ENCODE assay signal across 13 cellular contexts in genomic region chr3:42906905-42907183, GRCh38. TPM values are rescaled to one million over a fixed set of nuclear protein-coding genes. Genes with fewer than 3 reads are reported as not detected.
DNase-seq lines count a peak whose midpoint lies in the region; ATAC-seq, FAIRE-seq and TF ChIP-seq lines count a peak whose summit lies in the region.
"Had no signal": no experiment of that assay in that cellular context is flagged by ENCODE, and none has a peak within 500 bp of the region (broad histone marks: within the 10 kb centered on the region; RNA-seq: fewer than 3 reads in every experiment).

No MANE protein-coding gene starts in this region.

- no TSS peak for BruUV-seq in HepG2 (replicated peaks; lab: Mats Ljungman, UMichigan)

- H3K9me3 ChIP-seq in HepG2 (ENCODE audit: low read length), result no peaks in the 10 kb centered on the region
- no peaks in the 10 kb centered on the region for H3K9me3 ChIP-seq in right lobe of liver
- H3K9me3 ChIP-seq in esophagus muscularis mucosa, result peaks cover 0 to 19% (median 7%) of the 10 kb centered on the region in 4 donors
- H3K9me3 ChIP-seq in osteoblast (ENCODE audit: low read depth, low read length), result no peaks in the 10 kb centered on the region
- H3K9me3 ChIP-seq in vagina, result no peaks in the 10 kb centered on the region

- TF ChIP-seq CTCF in HepG2 (CRISPR knock-in tag; IDR thresholded peaks at IDR 0.05), result no peak
- no peak for TF ChIP-seq CTCF in right lobe of liver (IDR thresholded peaks at IDR 0.05)
- no peak for TF ChIP-seq CTCF in esophagus muscularis mucosa (IDR thresholded peaks at IDR 0.05)
- TF ChIP-seq CTCF in osteoblast (IDR thresholded peaks at IDR 0.05; ENCODE audit: extremely low read depth, low read depth, low read length), result no peak
- no peak for TF ChIP-seq CTCF in vagina (IDR thresholded peaks at IDR 0.05)

- peak; percentile 49 for ATAC-seq in HepG2
- no peak for ATAC-seq in right lobe of liver
- ATAC-seq in effector memory CD8-positive, alpha-beta T cell (replicated peaks), result no peak
- ATAC-seq in HG03442 (IDR thresholded peaks at IDR 0.05; ENCODE audit: unreplicated experiment), result no peak

- intact Hi-C loops in HepG2 (cut with micrococcal nuclease; ENCODE audit: unreplicated experiment), result no loop called here
- intact Hi-C loops in right lobe of liver (cut with DNase I), result no loop called here
- intact Hi-C loops in esophagus muscularis mucosa (cut with DNase I), result no loop called here
- intact Hi-C loops in vagina (cut with DNase I), result no loop called here

- H3K36me3 Mint-ChIP-seq in effector memory CD8-positive, alpha-beta T cell (ENCODE audit: insufficient read depth), result no peaks in the 10 kb centered on the region

- H3K27me3 ChIP-seq in HepG2 (ENCODE audit: control insufficient read depth in 1 of 2, insufficient read depth in 2 of 2, low read length in 2 of 2) (peaks cover 2 to 25% of the 10 kb centered on the region in 2 experiments; a peak in 3 of 5 replicates), right lobe of liver (no peaks in the 10 kb centered on the region), esophagus muscularis mucosa (no peaks in the 10 kb centered on the region), osteoblast (ENCODE audit: insufficient read depth, low read length) (peaks cover 9% of the 10 kb centered on the region), vagina (no peaks in the 10 kb centered on the region)

- TF ChIP-seq EP300 in HepG2 (IDR thresholded peaks at IDR 0.05; ENCODE audit: low read depth in 2 of 2, low read length in 2 of 2) (no peak), HepG2 (CRISPR knock-in tag; IDR thresholded peaks at IDR 0.05; ENCODE audit: borderline replicate concordance) (no peak), esophagus muscularis mucosa (IDR thresholded peaks at IDR 0.05) (no peak)

- H3K4me1 ChIP-seq in HepG2 (ENCODE audit: insufficient read depth, low read length), result peaks cover 6% of the 10 kb centered on the region; the same call in 1 of the 2 replicates
- H3K4me1 ChIP-seq in right lobe of liver, result peaks cover 0 to 4% (median 0%) of the 10 kb centered on the region in 4 donors
- peaks cover 5 to 28% (median 21%) of the 10 kb centered on the region in 4 donors for H3K4me1 ChIP-seq in esophagus muscularis mucosa
- H3K4me1 ChIP-seq in osteoblast (ENCODE audit: insufficient read depth, low read length), result no peaks in the 10 kb centered on the region
- H3K4me1 ChIP-seq in vagina, result peaks cover 25% of the 10 kb centered on the region

- H3K36me3 ChIP-seq in HepG2 (replicated peaks in 1 of 2; ENCODE audit: control insufficient read depth in 1 of 2, insufficient read depth in 2 of 2, low read length in 2 of 2), result no peaks in the 10 kb centered on the region
- no peaks in the 10 kb centered on the region for H3K36me3 ChIP-seq in right lobe of liver
- peaks cover 9 to 42% (median 29%) of the 10 kb centered on the region in 4 donors for H3K36me3 ChIP-seq in esophagus muscularis mucosa
- peaks cover 5% of the 10 kb centered on the region for H3K36me3 ChIP-seq in osteoblast (ENCODE audit: insufficient read depth, low read length)
- peaks cover 5 to 38% of the 10 kb centered on the region in 2 donors for H3K36me3 ChIP-seq in vagina

- CTCF ChIA-PET in HepG2 (lab: Yijun Ruan, JAX; ENCODE audit: low intra/inter-chr PET ratio, low total read pairs), result no interaction called here

- H3K27me3 Mint-ChIP-seq in effector memory CD8-positive, alpha-beta T cell, result peaks cover 42 to 58% of the 10 kb centered on the region in 2 donors

- peaks cover 0 to 11% of the 10 kb centered on the region in 2 donors for H3K9me3 Mint-ChIP-seq in effector memory CD8-positive, alpha-beta T cell

- WGBS in HepG2 (ENCODE audit: low lambda C conversion rate), result 52% methylated on average over 3 of the region's 3 CpGs
- WGBS in right lobe of liver (ENCODE audit: insufficient coverage, low coverage, low lambda C conversion rate, missing lambda C conversion rate), result 72% methylated on average over 3 of the region's 3 CpGs
- WGBS in esophagus muscularis mucosa, result 69% methylated on average over 3 of the region's 3 CpGs

- no peak overlapping the region for H3K9ac ChIP-seq in HepG2 (ENCODE audit: insufficient read depth, low read depth, low read length)

- in situ Hi-C loops in HepG2 (cut with HindIII; ENCODE audit: extremely low pct_ligation_motif_present, low pct_unique_long_range_greater_than_20kb), result no loop called here

- TF ChIP-seq POLR2A in HepG2 (IDR thresholded peaks at IDR 0.05; ENCODE audit: insufficient read depth in 1 of 2, low read depth in 2 of 2, low read length in 2 of 2) (no peak), right lobe of liver (IDR thresholded peaks at IDR 0.05) (no peak), esophagus muscularis mucosa (IDR thresholded peaks at IDR 0.05; ENCODE audit: low read depth) (no peak), vagina (IDR thresholded peaks at IDR 0.05) (no peak)

- no peak overlapping the region for H3K4me3 Mint-ChIP-seq in effector memory CD8-positive, alpha-beta T cell

- DNase-seq in HepG2 (ENCODE audit: low spot score) (no peak), right lobe of liver (no peak), esophagus muscularis mucosa (ENCODE audit: extremely low spot score) (no peak), osteoblast (ENCODE audit: insufficient read length, low spot score, missing footprints) (peak; percentile 82), vagina (ENCODE audit: extremely low spot score in 2 of 2) (no peak), NCI-H446 (lab: John Stamatoyannopoulos, UW) (no peak)
- DNase-seq in effector memory CD8-positive, alpha-beta T cell, result no peak
- DNase-seq: NCI-H526 treated with DMSO at 0.1 percent for 48 hours; stimulated activated CD8-positive, alpha-beta memory T cell treated with anti-CD3 and anti-CD28 coated beads, Interleukin-4, amount 100 ng/mL, for 48 hours had no signal

- H3K27ac ChIP-seq in HepG2 (ENCODE audit: extremely low read length, insufficient read depth, low read length), result no peak overlapping the region
- H3K27ac ChIP-seq in right lobe of liver, result no peak overlapping the region
- peak overlapping the region in 2 of 4 donors; percentile 76 to 81 for H3K27ac ChIP-seq in esophagus muscularis mucosa (replicated peaks in 1 of 4)
- H3K27ac ChIP-seq in osteoblast (ENCODE audit: low read depth, low read length), result no peak overlapping the region
- H3K27ac ChIP-seq in vagina, result peak overlapping the region; percentile 77
- H3K27ac ChIP-seq: C4-2B had no signal

- H2AFZ ChIP-seq in HepG2 (ENCODE audit: low read length) (no peak overlapping the region), osteoblast (ENCODE audit: low read length) (peak overlapping the region; percentile 89)

- H4K20me1 ChIP-seq in HepG2 (ENCODE audit: insufficient read depth, low read length), result no peaks in the 10 kb centered on the region
- no peaks in the 10 kb centered on the region for H4K20me1 ChIP-seq in osteoblast (ENCODE audit: insufficient read depth, low read length)

- no peak for TF ChIP-seq RAD21 in HepG2 (CRISPR knock-in tag; IDR thresholded peaks at IDR 0.05)

- POLR2A ChIA-PET in HepG2 (lab: Yijun Ruan, JAX), result no interaction called here

- H3K4me2 ChIP-seq in HepG2 (ENCODE audit: low read depth, low read length) (no peak overlapping the region), osteoblast (ENCODE audit: insufficient read depth, low read length) (peak overlapping the region; percentile 80)

- H3K79me2 ChIP-seq in HepG2 (ENCODE audit: insufficient read depth, low read length) (no peaks in the 10 kb centered on the region), osteoblast (ENCODE audit: insufficient read depth, low read length) (no peaks in the 10 kb centered on the region)

- no peak overlapping the region for H3K27ac Mint-ChIP-seq in effector memory CD8-positive, alpha-beta T cell

- H3K4me1 Mint-ChIP-seq in effector memory CD8-positive, alpha-beta T cell (ENCODE audit: low read depth in 2 of 2), result peaks cover 0 to 6% of the 10 kb centered on the region in 2 donors

- no peak for FAIRE-seq in HepG2 (lab: Jason Lieb, UNC)
- FAIRE-seq: GM12891 had no signal

- H3K4me3 ChIP-seq in HepG2 (replicated peaks in 1 of 3; ENCODE audit: insufficient read depth in 1 of 3, low read depth in 2 of 3, low read length in 3 of 3), result no peak overlapping the region
- peak overlapping the region in 1 of 3 donors; percentile 64 for H3K4me3 ChIP-seq in right lobe of liver
- H3K4me3 ChIP-seq in esophagus muscularis mucosa, result peak overlapping the region; percentile 60 to 82 (median 64)
- H3K4me3 ChIP-seq in osteoblast (ENCODE audit: insufficient read depth, low read length), result peak overlapping the region; percentile 74
- H3K4me3 ChIP-seq in vagina, result peak overlapping the region; percentile 60 to 91

RNA-seq across cellular contexts. Expression of gene ZNF662, which starts 0.9 kb away (rescaled TPM):
- total RNA-seq in HepG2 (2016; rRNA removed; fragmentation: Illumina TruSeq; extraction: Trizol), result not detected in 2 replicates
- not detected in 2 replicates for total RNA-seq in HepG2 (2016; cell fraction: cytosol; rRNA removed; fragmentation: Illumina TruSeq; extraction: Trizol; ENCODE audit: low read depth)
- 0.02 TPM in 1 of 2 replicates, not detected in the other for total RNA-seq in HepG2 (2016; cell fraction: insoluble cytoplasmic fraction; rRNA removed; fragmentation: Illumina TruSeq; extraction: Trizol)
- total RNA-seq in HepG2 (2016; cell fraction: membrane; rRNA removed; fragmentation: Illumina TruSeq; extraction: Trizol), result not detected in 2 replicates
- total RNA-seq in HepG2 (2016; cell fraction: nucleus; rRNA removed; fragmentation: Illumina TruSeq; extraction: Trizol), result not detected in 2 replicates
- polyA plus RNA-seq in HepG2 (2011; rRNA removed), result 0.05 TPM in 1 of 2 replicates, not detected in the other
- not detected in 2 replicates for polyA plus RNA-seq in HepG2 (2011; cell fraction: cytosol; rRNA removed)
- polyA plus RNA-seq in HepG2 (2011; cell fraction: nucleus; rRNA removed), result not detected in 2 replicates
- not detected in 2 replicates for polyA plus RNA-seq in HepG2 (2012)
- polyA plus RNA-seq in HepG2 (2016; cell fraction: cytosol; fragmentation: Illumina TruSeq; extraction: Trizol; ENCODE audit: low read depth), result not detected in 2 replicates
- polyA plus RNA-seq in HepG2 (2016; cell fraction: insoluble cytoplasmic fraction; fragmentation: Illumina TruSeq; extraction: Trizol; ENCODE audit: low read depth), result not detected in 2 replicates
- polyA plus RNA-seq in HepG2 (2016; cell fraction: membrane; fragmentation: Illumina TruSeq; extraction: Trizol; ENCODE audit: low read depth), result not detected in 2 replicates
- not detected in 2 replicates for polyA plus RNA-seq in HepG2 (2016; cell fraction: nucleus; fragmentation: Illumina TruSeq; extraction: Trizol; ENCODE audit: insufficient read depth, low read depth)
- polyA minus RNA-seq in HepG2 (2011; rRNA and poly(A)+ RNA removed; ENCODE audit: low replicate concordance), result not detected in 2 replicates
- not detected in 2 replicates for polyA minus RNA-seq in HepG2 (2011; cell fraction: cytosol; rRNA and poly(A)+ RNA removed)
- 0.26 and 0.50 TPM in 2 replicates for polyA minus RNA-seq in HepG2 (2011; cell fraction: nucleus; rRNA and poly(A)+ RNA removed)
- total RNA-seq in right lobe of liver, result 10 to 100 TPM in 1 of 6 experiments, 1 to 10 TPM in 5; 1.4 to 10.9 (median 3.3) TPM
- 10 to 100 TPM in 1 of 4 donors, 1 to 10 TPM in 3; 4.0 to 11.6 (median 5.3) TPM for total RNA-seq in esophagus muscularis mucosa
- 4.0 and 4.1 TPM in 2 replicates for total RNA-seq in osteoblast
- 6.6 TPM for total RNA-seq in vagina

RNA-seq across cellular contexts. Expression of gene CYP8B1, which starts 31.2 kb away (rescaled TPM):
- total RNA-seq in HepG2 (2016; rRNA removed; fragmentation: Illumina TruSeq; extraction: Trizol) (0.58 and 0.90 TPM in 2 replicates), right lobe of liver (100 to 1,000 TPM; 237 to 478 (median 308) TPM), esophagus muscularis mucosa (not detected), osteoblast (not detected in 2 replicates), vagina (not detected)
- 0.20 and 0.26 TPM in 2 replicates for total RNA-seq in HepG2 (2016; cell fraction: cytosol; rRNA removed; fragmentation: Illumina TruSeq; extraction: Trizol; ENCODE audit: low read depth)
- total RNA-seq in HepG2 (2016; cell fraction: insoluble cytoplasmic fraction; rRNA removed; fragmentation: Illumina TruSeq; extraction: Trizol), result 0.41 and 0.79 TPM in 2 replicates
- total RNA-seq in HepG2 (2016; cell fraction: membrane; rRNA removed; fragmentation: Illumina TruSeq; extraction: Trizol), result 0.25 and 0.41 TPM in 2 replicates
- 1.2 and 1.7 TPM in 2 replicates for total RNA-seq in HepG2 (2016; cell fraction: nucleus; rRNA removed; fragmentation: Illumina TruSeq; extraction: Trizol)
- polyA plus RNA-seq in HepG2 (2011; rRNA removed), result 2.0 and 2.8 TPM in 2 replicates
- polyA plus RNA-seq in HepG2 (2011; cell fraction: cytosol; rRNA removed), result 1.5 and 2.3 TPM in 2 replicates
- polyA plus RNA-seq in HepG2 (2011; cell fraction: nucleus; rRNA removed), result 0.79 and 1.8 TPM in 2 replicates
- polyA plus RNA-seq in HepG2 (2012), result 2.6 and 4.9 TPM in 2 replicates
- 0.12 and 0.17 TPM in 2 replicates for polyA plus RNA-seq in HepG2 (2016; cell fraction: cytosol; fragmentation: Illumina TruSeq; extraction: Trizol; ENCODE audit: low read depth)
- polyA plus RNA-seq in HepG2 (2016; cell fraction: insoluble cytoplasmic fraction; fragmentation: Illumina TruSeq; extraction: Trizol; ENCODE audit: low read depth), result 0.52 and 0.73 TPM in 2 replicates
- polyA plus RNA-seq in HepG2 (2016; cell fraction: membrane; fragmentation: Illumina TruSeq; extraction: Trizol; ENCODE audit: low read depth), result 0.31 and 0.44 TPM in 2 replicates
- 1.5 and 2.0 TPM in 2 replicates for polyA plus RNA-seq in HepG2 (2016; cell fraction: nucleus; fragmentation: Illumina TruSeq; extraction: Trizol; ENCODE audit: insufficient read depth, low read depth)
- polyA minus RNA-seq in HepG2 (2011; rRNA and poly(A)+ RNA removed; ENCODE audit: low replicate concordance), result 4.2 TPM in 1 of 2 replicates, not detected in the other
- 2.0 and 3.6 TPM in 2 replicates for polyA minus RNA-seq in HepG2 (2011; cell fraction: cytosol; rRNA and poly(A)+ RNA removed)
- 2.4 and 2.6 TPM in 2 replicates for polyA minus RNA-seq in HepG2 (2011; cell fraction: nucleus; rRNA and poly(A)+ RNA removed)
- total RNA-seq: dermis microvascular lymphatic vessel endothelial cell had no signal

Comparison
In these comparisons a context has a peak if more than half of its experiments do, and no peak if none do; other contexts are left out.
1. RNA of gene CYP8B1, which starts 31.2 kb away (total RNA-seq): 237 to 478 TPM in right lobe of liver; 0.20 to 1.7 TPM in HepG2, not detected in esophagus muscularis mucosa, not detected in osteoblast and not detected in vagina (single experiment); every median in the first group is over 10 times any median in the second.
2. H3K4me3 ChIP-seq: peak in esophagus muscularis mucosa (4 of 4), osteoblast (single experiment) and vagina (2 of 2); none in HepG2 (0 of 3).